Comparison of ENCODE assay signal across 16 cellular contexts in the genomic region with DNA sequence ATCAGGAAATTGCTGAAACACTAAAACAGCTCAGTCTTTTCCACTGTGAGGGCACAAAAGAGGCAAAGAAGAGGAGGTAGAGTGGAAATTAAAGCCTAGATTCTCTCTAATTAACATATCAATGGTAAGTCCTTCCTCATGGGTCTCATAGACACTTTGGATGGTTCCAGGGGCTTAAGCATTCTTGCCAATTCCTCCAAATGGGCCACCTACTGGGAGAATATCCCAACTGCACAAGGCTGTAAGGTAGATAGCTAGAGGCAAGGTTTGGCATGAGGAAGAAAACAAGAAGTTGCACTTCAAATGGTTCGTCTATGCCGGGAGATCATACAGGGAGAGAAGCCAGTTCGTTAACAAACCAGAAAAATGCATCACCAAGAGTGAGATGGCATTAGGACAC.
"Had no signal": no experiment of that assay in that cellular context is flagged by ENCODE, and none has a peak within 500 bp of the region (broad histone marks: within the 10 kb centered on the region; RNA-seq: fewer than 3 reads in every experiment).

No MANE protein-coding gene starts in this region.

- DNase-seq: activated CD4-positive, alpha-beta T cell treated with anti-CD3 and anti-CD28 coated beads for 1 hour; activated CD4-positive, alpha-beta T cell treated with anti-CD3 and anti-CD28 coated beads, Interleukin-2, amount 50 U/mL, for 48 hours; activated effector memory CD4-positive, alpha-beta T cell treated with anti-CD3 and anti-CD28 coated beads, Interleukin-2, amount 50 U/mL, for 16 hours; activated T-cell treated with anti-CD3 and anti-CD28 coated beads, Interleukin-2, amount 50 U/mL, for 4 hours; amygdala; erythroblast; left colon; mucosa of descending colon; naive thymus-derived CD8-positive, alpha-beta T cell; nucleus accumbens; right cardiac atrium; small intestine had no signal

- H3K4me3 ChIP-seq: lung, mucosa of descending colon had no signal

- ATAC-seq: activated T-cell treated with anti-CD3 and anti-CD28 coated beads, Interleukin-2, amount 50 U/mL, for 4 hours; left colon; mucosa of descending colon; naive thymus-derived CD8-positive, alpha-beta T cell; right cardiac atrium had no signal

- H3K4me1 Mint-ChIP-seq: brain had no signal

- H3K27ac Mint-ChIP-seq: activated naive CD8-positive, alpha-beta T cell; brain; naive thymus-derived CD8-positive, alpha-beta T cell; progenitor cell of endocrine pancreas had no signal

- H3K4me3 Mint-ChIP-seq: activated naive CD8-positive, alpha-beta T cell; activated T-cell treated with anti-CD3 and anti-CD28 coated beads, Interleukin-2, amount 50 U/mL, for 4 hours; brain; naive thymus-derived CD8-positive, alpha-beta T cell had no signal

- H3K27me3 Mint-ChIP-seq: activated naive CD8-positive, alpha-beta T cell; brain; naive thymus-derived CD8-positive, alpha-beta T cell; progenitor cell of endocrine pancreas had no signal

- H3K36me3 Mint-ChIP-seq: activated naive CD8-positive, alpha-beta T cell; brain had no signal
